16 cellular contexts compared by ENCODE assay signal in the genomic region with DNA sequence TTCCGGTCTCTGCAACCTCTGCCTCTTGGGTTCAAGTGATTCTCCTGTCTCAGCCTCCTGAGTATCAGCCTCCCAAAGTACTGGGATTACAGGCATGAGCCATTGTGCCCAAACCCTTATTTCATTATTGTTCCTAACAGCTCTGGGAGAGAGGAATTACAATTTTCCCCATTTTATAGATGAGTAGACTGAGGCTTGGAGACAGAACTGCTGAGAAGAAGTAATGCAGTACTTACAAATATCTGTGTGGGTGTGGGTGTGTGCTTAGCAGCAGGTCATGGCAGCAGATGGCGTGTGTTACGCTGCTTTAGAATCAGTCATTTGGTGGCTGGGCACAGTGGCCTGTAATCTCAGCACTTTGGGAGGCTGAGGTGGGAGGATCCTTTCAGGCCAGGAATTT. TPM values are rescaled to one million over a fixed set of nuclear protein-coding genes. Genes with fewer than 3 reads are reported as not detected.
"Had no signal": no experiment of that assay in that cellular context is flagged by ENCODE, and none has a peak within 500 bp of the region (broad histone marks: within the 10 kb centered on the region; RNA-seq: fewer than 3 reads in every experiment).

No MANE protein-coding gene starts in this region.

- H3K4me1 ChIP-seq: ascending aorta had no signal

- H3K27ac ChIP-seq: ascending aorta, coronary artery had no signal

- H3K9me3 ChIP-seq: ascending aorta had no signal

- H3K27me3 Mint-ChIP-seq: stimulated activated memory B cell treated with anti-CD40 and anti-IgM and Interleukin-4, amounts not matched to agents 10 μg/mL and 1 μg/mL and 100 μg/mL, for 72 hours had no signal

- H3K27me3 ChIP-seq: ascending aorta had no signal

- H3K4me3 Mint-ChIP-seq: stimulated activated memory B cell treated with anti-CD40 and anti-IgM and Interleukin-4, amounts not matched to agents 10 μg/mL and 1 μg/mL and 100 μg/mL, for 72 hours; WTC11 had no signal

- H3K4me1 Mint-ChIP-seq: WTC11 had no signal

- H3K27ac Mint-ChIP-seq: stimulated activated memory B cell treated with anti-CD40 and anti-IgM and Interleukin-4, amounts not matched to agents 10 μg/mL and 1 μg/mL and 100 μg/mL, for 72 hours had no signal

- H3K4me3 ChIP-seq: ascending aorta, coronary artery had no signal

- H3K9me3 Mint-ChIP-seq: stimulated activated memory B cell treated with anti-CD40 and anti-IgM and Interleukin-4, amounts not matched to agents 10 μg/mL and 1 μg/mL and 100 μg/mL, for 72 hours; WTC11 had no signal

- DNase-seq: activated CD4-positive, alpha-beta T cell treated with anti-CD3 and anti-CD28 coated beads, Interleukin-2, amount 50 U/mL, for 1 hour; activated gamma-delta T cell treated with Interleukin-2 at 50 U/mL for 16 hours; activated T-cell treated with anti-CD3 and anti-CD28 coated beads, Interleukin-2, amount 50 U/mL, for 48 hours; effector CD4-positive, alpha-beta T cell; left ventricle myocardium superior; small intestine had no signal

- ATAC-seq: stimulated activated memory B cell treated with anti-CD40 and anti-IgM and Interleukin-4, amounts not matched to agents 10 μg/mL and 1 μg/mL and 100 μg/mL, for 72 hours had no signal

- FAIRE-seq: frontal cortex, small intestine had no signal

RNA-seq across cellular contexts. Expression of gene SPDYE6, which starts 47.3 kb away (rescaled TPM):
- total RNA-seq: ascending aorta, cardiac septum, frontal cortex, kidney epithelial cell, left ventricle myocardium superior, mesenteric fat pad, SK-MEL-5, subcutaneous adipose tissue, WTC11 had no signal
